14 cellular contexts compared by ENCODE assay signal in the genomic region with DNA sequence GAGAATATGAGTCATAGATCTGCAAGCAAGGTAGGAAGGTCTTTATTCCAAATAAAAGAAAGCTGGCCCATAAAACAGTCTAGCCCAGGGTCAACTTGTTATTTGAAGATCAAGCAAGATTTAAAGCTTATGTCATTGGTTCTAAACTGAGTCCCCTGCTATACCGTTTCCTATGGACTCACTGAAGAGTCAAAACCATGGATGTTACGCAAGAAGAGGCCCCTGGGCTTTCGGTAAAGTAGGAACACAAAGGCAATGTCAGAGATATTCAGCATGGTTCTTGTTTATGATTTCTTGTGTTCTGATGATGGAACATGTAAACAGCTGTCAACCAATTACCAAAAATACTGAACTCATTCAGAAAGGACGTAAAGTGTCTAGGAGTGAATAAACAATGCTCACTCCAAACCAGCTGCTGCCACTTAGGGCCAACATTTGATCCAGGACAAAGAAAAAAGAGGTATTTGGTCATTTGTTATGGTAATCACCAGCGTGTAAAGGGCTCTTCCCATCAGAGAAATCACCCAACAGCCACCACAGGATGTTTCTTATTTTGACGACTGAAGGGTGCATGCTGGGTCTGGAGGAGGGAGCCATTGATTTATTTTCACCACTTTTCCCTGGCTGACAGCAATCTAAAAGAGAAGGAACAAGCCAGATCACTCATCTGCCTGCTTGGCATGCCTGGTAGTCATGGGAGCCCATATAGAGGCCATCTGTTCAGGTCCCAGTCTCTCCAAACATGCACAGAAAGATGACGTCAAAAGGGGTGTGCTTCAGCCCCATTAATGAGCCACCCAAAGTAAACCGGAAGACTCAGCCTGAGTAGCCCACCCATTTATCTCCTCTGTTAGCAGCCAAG.
DNase-seq lines count a peak whose midpoint lies in the region; ATAC-seq and TF ChIP-seq lines count a peak whose summit lies in the region.
"Had no signal": no experiment of that assay in that cellular context is flagged by ENCODE, and none has a peak within 500 bp of the region (broad histone marks: within the 10 kb centered on the region; RNA-seq: fewer than 3 reads in every experiment).

No MANE protein-coding gene starts in this region.

- H3K79me2 ChIP-seq in PC-3 (ENCODE audit: low read length), result no peaks in the 10 kb centered on the region

- no peaks in the 10 kb centered on the region for H3F3A ChIP-seq in PC-3 (ENCODE audit: low read length, unreplicated experiment)

- TF ChIP-seq CTCF in foreskin fibroblast (IDR thresholded peaks at IDR 0.05; ENCODE audit: low read depth, low read length), result no peak
- no peak for TF ChIP-seq CTCF in PC-3 (conservative IDR thresholded peaks at IDR 0.05; ENCODE audit: low read depth, low read length)
- no peak for TF ChIP-seq CTCF in stomach (IDR thresholded peaks at IDR 0.05)

- DNase-seq in DMS153 treated with DMSO at 0.1 percent for 48 hours (lab: John Stamatoyannopoulos, UW; ENCODE audit: unreplicated experiment), result peak; percentile 18
- DNase-seq in NCI-H1105 treated with DMSO at 0.1 percent for 48 hours (lab: John Stamatoyannopoulos, UW), result peak; percentile 76
- DNase-seq in NCI-H446 treated with DMSO at 0.1 percent for 48 hours (lab: John Stamatoyannopoulos, UW), result peak; percentile 32
- peak; percentile 15 to 43 for DNase-seq in foreskin fibroblast
- no peak for DNase-seq in stimulated activated CD4-positive, alpha-beta T cell treated with anti-CD3 and anti-CD28 coated beads, Interleukin-4, amount 100 ng/mL, for 1 hour
- DNase-seq in PC-3, result no peak
- no peak for DNase-seq in stomach
- DNase-seq: activated B cell treated with CpG ODN at 0.5 μM for 24 hours; activated CD8-positive, alpha-beta memory T cell treated with anti-CD3 and anti-CD28 coated beads, Interleukin-2, amount 10 ng/mL, durations not matched to agents 7 days and 5 days; activated gamma-delta T cell treated with Interleukin-2 at 50 U/mL for 16 hours; Right ventricle myocardium superior; stimulated activated CD4-positive, alpha-beta T cell treated with anti-CD3 and anti-CD28 coated beads, Interleukin-2, amount 100 ng/mL, for 48 hours; T-helper 17 cell had no signal

- H3K4me1 ChIP-seq in PC-3 (ENCODE audit: insufficient read depth, low read length) (no peaks in the 10 kb centered on the region), stomach (no peaks in the 10 kb centered on the region)
- H3K4me1 ChIP-seq: HAP-1 had no signal

- H3K27ac ChIP-seq in PC-3 (ENCODE audit: low read length), result no peak overlapping the region
- no peak overlapping the region for H3K27ac ChIP-seq in stomach

- TF ChIP-seq POLR2A in stomach (IDR thresholded peaks at IDR 0.05), result no peak

- no peaks in the 10 kb centered on the region for H3K9me3 ChIP-seq in PC-3 (ENCODE audit: low read length)
- no peaks in the 10 kb centered on the region for H3K9me3 ChIP-seq in stomach
- H3K9me3 ChIP-seq: HAP-1 had no signal

- H3K4me3 ChIP-seq in foreskin fibroblast (ENCODE audit: low read depth in 1 of 2, low read length in 2 of 2), result no peak overlapping the region
- H3K4me3 ChIP-seq in PC-3 (ENCODE audit: low read length), result no peak overlapping the region
- no peak overlapping the region for H3K4me3 ChIP-seq in stomach
- H3K4me3 ChIP-seq: HAP-1 had no signal

- ATAC-seq in PC-3, result no peak
- ATAC-seq: activated CD8-positive, alpha-beta memory T cell treated with anti-CD3 and anti-CD28 coated beads, Interleukin-2, amount 10 ng/mL, durations not matched to agents 7 days and 5 days; T-helper 17 cell had no signal

- H3K36me3 ChIP-seq in PC-3 (ENCODE audit: low read depth, low read length) (no peaks in the 10 kb centered on the region), stomach (no peaks in the 10 kb centered on the region)
- H3K36me3 ChIP-seq: HAP-1 had no signal

- H3K27me3 ChIP-seq in PC-3 (ENCODE audit: low read length), result peaks cover 18% of the 10 kb centered on the region
- H3K27me3 ChIP-seq in stomach, result no peaks in the 10 kb centered on the region

- WGBS in stomach, 5 donors, result 61 to 69% (median 65%) methylated on average over 8 of the region's 8 CpGs

- H4K20me1 ChIP-seq in PC-3 (ENCODE audit: low read length), result no peaks in the 10 kb centered on the region

- H3K4me2 ChIP-seq in PC-3 (ENCODE audit: low read length), result no peak overlapping the region

- no peaks in the 10 kb centered on the region for H3K9me2 ChIP-seq in PC-3 (replicated peaks; ENCODE audit: low read length)

- no peak overlapping the region for H2AFZ ChIP-seq in PC-3 (ENCODE audit: low read length)

- CTCF ChIA-PET in PC-3 (lab: Charles Lee), result no interaction called here

- H3K9ac ChIP-seq in PC-3 (ENCODE audit: low read length), result no peak overlapping the region

- no peak for TF ChIP-seq EP300 in stomach (IDR thresholded peaks at IDR 0.05)

- intact Hi-C loops in PC-3 (cut with micrococcal nuclease) (no loop called here), stomach (cut with DNase I; ENCODE audit: low total_unique reads) (no loop called here)

- POLR2A ChIA-PET in PC-3 (lab: Charles Lee; ENCODE audit: unreplicated experiment), result no interaction called here

- BruUV-seq in PC-3 (replicated peaks; lab: Mats Ljungman, UMichigan), result no TSS peak

Comparison
In these comparisons a context has a peak if more than half of its experiments do, and no peak if none do; other contexts are left out.
1. DNase-seq: peak in DMS153 treated with DMSO at 0.1 percent for 48 hours (single experiment), NCI-H1105 treated with DMSO at 0.1 percent for 48 hours (single experiment), NCI-H446 treated with DMSO at 0.1 percent for 48 hours (single experiment) and foreskin fibroblast (2 of 2); none in stimulated activated CD4-positive, alpha-beta T cell treated with anti-CD3 and anti-CD28 coated beads, Interleukin-4, amount 100 ng/mL, for 1 hour (single experiment), PC-3 (single experiment) and stomach (single experiment).